ENCODE assay signal across 8 cellular contexts in genomic region chr19:4375620-4376228, GRCh38. TPM values are rescaled to one million over a fixed set of nuclear protein-coding genes. Genes with fewer than 3 reads are reported as not detected.
DNase-seq lines count a peak whose midpoint lies in the region; ATAC-seq and TF ChIP-seq lines count a peak whose summit lies in the region.

No MANE protein-coding gene starts in this region.

- no peaks in the 10 kb centered on the region for H3K36me3 ChIP-seq in H7 (replicated peaks; ENCODE audit: control insufficient read depth, insufficient read depth, low read length)
- no peaks in the 10 kb centered on the region; the same call in 1 of the 2 replicates for H3K36me3 ChIP-seq in RWPE2 (ENCODE audit: low read depth)
- H3K36me3 ChIP-seq in ovary, result no peaks in the 10 kb centered on the region

- no peaks in the 10 kb centered on the region for H3K9me3 ChIP-seq in RWPE2 (ENCODE audit: severe bottlenecking)
- H3K9me3 ChIP-seq in ovary, result no peaks in the 10 kb centered on the region

- 43 to 53% (median 48%) methylated on average over 13 of the region's 13 CpGs for WGBS in ovary, 3 donors

- H3K27me3 ChIP-seq in H7 (ENCODE audit: control insufficient read depth, insufficient read depth, low read length) (no peaks in the 10 kb centered on the region), RWPE2 (ENCODE audit: insufficient read depth, poor library complexity, severe bottlenecking) (no peaks in the 10 kb centered on the region), ovary (no peaks in the 10 kb centered on the region)

- DNase-seq in EH (ENCODE audit: low read depth) (peak; percentile 84), H7 (peak; percentile 82), RWPE2 (ENCODE audit: low spot score) (no peak), ovary (peak in 3 of 5 donors; percentile 32 to 57 (median 46)), NCI-H1105 (lab: John Stamatoyannopoulos, UW) (no peak)
- DNase-seq in activated CD8-positive, alpha-beta memory T cell treated with anti-CD3 and anti-CD28 coated beads for 24 hours, result no peak

- H3K27ac ChIP-seq in RWPE2 (ENCODE audit: poor library complexity, severe bottlenecking) (peak overlapping the region; percentile 90), ovary (peak overlapping the region in 1 of 2 donors; percentile 51)

- intact Hi-C loops in ovary (cut with DNase I), result no loop called here

- H3K4me3 ChIP-seq in H7 (ENCODE audit: insufficient read depth, low read depth, low read length) (no peak overlapping the region), RWPE2 (ENCODE audit: severe bottlenecking) (no peak overlapping the region), ovary (no peak overlapping the region)

- TF ChIP-seq EP300 in ovary (IDR thresholded peaks at IDR 0.05), result no peak

- peak; percentile 14 for TF ChIP-seq CTCF in RWPE2 (IDR thresholded peaks at IDR 0.05; ENCODE audit: poor library complexity, severe bottlenecking)
- TF ChIP-seq CTCF in ovary (IDR thresholded peaks at IDR 0.05), result peak in 1 of 3 donors; percentile 33

- TF ChIP-seq POLR2A in ovary (IDR thresholded peaks at IDR 0.05), result no peak

- H3K4me1 ChIP-seq in RWPE2 (ENCODE audit: insufficient read depth, poor library complexity, severe bottlenecking) (peaks cover 60% of the 10 kb centered on the region), ovary (ENCODE audit: insufficient read depth) (peaks cover 44% of the 10 kb centered on the region)

- ATAC-seq in RWPE2 (ENCODE audit: low read depth), result no peak
- peak; percentile 9 for ATAC-seq in esophagus mucosa
- ATAC-seq in HG02610 (IDR thresholded peaks at IDR 0.05; ENCODE audit: unreplicated experiment), result no peak

RNA-seq across cellular contexts. Expression of gene SH3GL1, which starts 24.6 kb away (rescaled TPM):
- total RNA-seq in H7 (2014; rRNA removed; shearing (Covaris generic)), result 73.1 and 97.7 TPM in 2 replicates
- total RNA-seq in esophagus mucosa, result 114 TPM
- total RNA-seq in ovary, result 10 to 100 TPM; 20.5 to 88.6 (median 68.3) TPM
- 10 to 100 TPM in 1 of 2 donors, 1 to 10 TPM in 1; 6.9 to 57.5 TPM for polyA plus RNA-seq in ovary

RNA-seq across cellular contexts. Expression of gene CHAF1A, which starts 26.7 kb away (rescaled TPM):
- 121 and 122 TPM in 2 replicates for total RNA-seq in H7 (2014; rRNA removed; shearing (Covaris generic))
- total RNA-seq in esophagus mucosa, result 17.3 TPM
- 10 to 100 TPM in 1 of 7 donors, 1 to 10 TPM in 6; 4.7 to 10.4 (median 7.5) TPM for total RNA-seq in ovary
- 1 to 10 TPM; 7.3 to 8.6 TPM for polyA plus RNA-seq in ovary

RNA-seq across cellular contexts. Expression of gene MPND, which starts 32.4 kb away (rescaled TPM):
- total RNA-seq in H7 (2014; rRNA removed; shearing (Covaris generic)), result 11.4 and 17.4 TPM in 2 replicates
- total RNA-seq in esophagus mucosa (22.0 TPM), ovary (10 to 100 TPM in 5 of 7 donors, 1 to 10 TPM in 2; 5.2 to 31.1 (median 20.3) TPM)
- 10 to 100 TPM in 1 of 2 donors, 1 to 10 TPM in 1; 2.4 to 14.5 TPM for polyA plus RNA-seq in ovary

RNA-seq across cellular contexts. Expression of gene STAP2, which starts 37.1 kb away (rescaled TPM):
- 14.2 and 18.0 TPM in 2 replicates for total RNA-seq in H7 (2014; rRNA removed; shearing (Covaris generic))
- 97.3 TPM for total RNA-seq in esophagus mucosa
- 10 to 100 TPM; 10.3 to 32.5 (median 17.5) TPM for total RNA-seq in ovary
- polyA plus RNA-seq in ovary, result 10 to 100 TPM in 1 of 2 donors, 1 to 10 TPM in 1; 9.7 to 18.8 TPM

Comparison
In these comparisons a context has a peak if more than half of its experiments do, and no peak if none do; other contexts are left out.
1. DNase-seq: peak in EH (single experiment), H7 (single experiment) and ovary (3 of 5); none in RWPE2 (single experiment), NCI-H1105 (single experiment) and activated CD8-positive, alpha-beta memory T cell treated with anti-CD3 and anti-CD28 coated beads for 24 hours (single experiment).